ENCODE assay signal across 19 cellular contexts in genomic region chr9:116394070-116394469, GRCh38.
A peak's percentile ranks its signal among the peaks of the same experiment; 100 is the strongest.
DNase-seq lines count a peak whose midpoint lies in the region; FAIRE-seq and TF ChIP-seq lines count a peak whose summit lies in the region.
"Had no signal": no experiment of that assay in that cellular context is flagged by ENCODE, and none has a peak within 500 bp of the region (broad histone marks: within the 10 kb centered on the region; RNA-seq: fewer than 3 reads in every experiment).

No MANE protein-coding gene starts in this region.

- peak overlapping the region; percentile 71; the same call in 1 of the 2 replicates for H3K27ac ChIP-seq in Karpas-422 (ENCODE audit: low read length)
- H3K27ac ChIP-seq: C4-2B had no signal

- no peaks in the 10 kb centered on the region for H3K9me3 ChIP-seq in Karpas-422 (ENCODE audit: low read length)

- H4K20me1 ChIP-seq in Karpas-422 (ENCODE audit: insufficient read depth, low read depth, low read length), result no peaks in the 10 kb centered on the region

- H3K79me2 ChIP-seq in Karpas-422 (ENCODE audit: low read length), result no peaks in the 10 kb centered on the region

- peaks cover 21% of the 10 kb centered on the region for H3K4me1 Mint-ChIP-seq in glutamatergic neuron (ENCODE audit: low read depth, unreplicated experiment)

- no peaks in the 10 kb centered on the region for H3K9me2 ChIP-seq in Karpas-422 (replicated peaks; ENCODE audit: insufficient read depth, low read length)

- no peak for FAIRE-seq in bronchial epithelial cell (lab: Jason Lieb, UNC)
- FAIRE-seq: A204.1, GM12892, GM18507, H54 had no signal

- no peak overlapping the region for H3K4me2 ChIP-seq in Karpas-422 (ENCODE audit: low read depth, low read length, poor library complexity, severe bottlenecking)
- H3K4me2 ChIP-seq: GM23338 had no signal

- H3K36me3 Mint-ChIP-seq in glutamatergic neuron (ENCODE audit: unreplicated experiment), result no peaks in the 10 kb centered on the region

- H3K27me3 ChIP-seq in Karpas-422 (ENCODE audit: low read length) (no peaks in the 10 kb centered on the region), bronchial epithelial cell (ENCODE audit: control insufficient read depth, insufficient read depth, low read length) (no peaks in the 10 kb centered on the region)

- H3K9me3 Mint-ChIP-seq in glutamatergic neuron (ENCODE audit: unreplicated experiment), result peaks cover 12% of the 10 kb centered on the region
- H3K9me3 Mint-ChIP-seq: GM23338, HFFc6 had no signal

- DNase-seq in Karpas-422 (no peak), bronchial epithelial cell (ENCODE audit: low read depth) (peak; percentile 66), glutamatergic neuron (no peak), RPMI8226 (no peak), globus pallidus (ENCODE audit: low spot score) (no peak)
- DNase-seq in stimulated activated CD4-positive, alpha-beta T cell treated with anti-CD3 and anti-CD28 coated beads, Interleukin-4, amount 100 ng/mL, for 4 hours, result no peak
- DNase-seq: AML-193; CD4-positive, alpha-beta T cell; DMS153; DMS79; GDM1; HCEC 1CT; HFFc6 had no signal

- peak overlapping the region; percentile 25 for H3K4me3 Mint-ChIP-seq in glutamatergic neuron (ENCODE audit: unreplicated experiment)
- H3K4me3 Mint-ChIP-seq: CD4-positive, alpha-beta T cell; GM23338; HFFc6 had no signal

- peaks cover 13% of the 10 kb centered on the region for H3K27me3 Mint-ChIP-seq in glutamatergic neuron (ENCODE audit: unreplicated experiment)
- H3K27me3 Mint-ChIP-seq: CD4-positive, alpha-beta T cell had no signal

- no peak overlapping the region for H2AFZ ChIP-seq in Karpas-422 (ENCODE audit: low read length)
- H2AFZ ChIP-seq: GM23338 had no signal

- H3K27ac Mint-ChIP-seq in glutamatergic neuron (ENCODE audit: unreplicated experiment), result peak overlapping the region; percentile 73
- H3K27ac Mint-ChIP-seq: CD4-positive, alpha-beta T cell; GM23338; HFFc6 had no signal

- peaks cover 44% of the 10 kb centered on the region for H3K4me1 ChIP-seq in Karpas-422 (ENCODE audit: low read length)

- no peak for TF ChIP-seq CTCF in bronchial epithelial cell (IDR thresholded peaks at IDR 0.05; ENCODE audit: insufficient read depth, low read length, severe bottlenecking)
- no peak for TF ChIP-seq CTCF in glutamatergic neuron (IDR thresholded peaks at IDR 0.05; ENCODE audit: partially characterized antibody, unreplicated experiment)

- H3K9ac ChIP-seq in Karpas-422 (ENCODE audit: low read length), result no peak overlapping the region

- H3K36me3 ChIP-seq in Karpas-422 (ENCODE audit: insufficient read depth, low read length) (no peaks in the 10 kb centered on the region), bronchial epithelial cell (ENCODE audit: control insufficient read depth, insufficient read depth, low read length) (no peaks in the 10 kb centered on the region)

- H3K4me3 ChIP-seq in Karpas-422 (ENCODE audit: low read length), result no peak overlapping the region
- H3K4me3 ChIP-seq in bronchial epithelial cell (ENCODE audit: low read depth, low read length), result no peak overlapping the region
- H3K4me3 ChIP-seq: GM23338 had no signal
